1 cellular context compared by ENCODE assay signal in genomic region chr1:35112668-35113067, GRCh38.
TF ChIP-seq lines count a peak whose summit lies in the region.

No MANE protein-coding gene starts in this region.

TF ChIP-seq in WTC11, 78 proteins besides CTCF, POLR2A, EP300 and RAD21 (continued from another document):
- TF ChIP-seq, protein P1, sequence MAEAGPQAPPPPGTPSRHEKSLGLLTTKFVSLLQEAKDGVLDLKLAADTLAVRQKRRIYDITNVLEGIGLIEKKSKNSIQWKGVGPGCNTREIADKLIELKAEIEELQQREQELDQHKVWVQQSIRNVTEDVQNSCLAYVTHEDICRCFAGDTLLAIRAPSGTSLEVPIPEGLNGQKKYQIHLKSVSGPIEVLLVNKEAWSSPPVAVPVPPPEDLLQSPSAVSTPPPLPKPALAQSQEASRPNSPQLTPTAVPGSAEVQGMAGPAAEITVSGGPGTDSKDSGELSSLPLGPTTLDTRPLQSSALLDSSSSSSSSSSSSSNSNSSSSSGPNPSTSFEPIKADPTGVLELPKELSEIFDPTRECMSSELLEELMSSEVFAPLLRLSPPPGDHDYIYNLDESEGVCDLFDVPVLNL (CRISPR knock-in tag; IDR thresholded peaks at IDR 0.05; ENCODE audit: borderline replicate concordance, low read depth): no peak
- TF ChIP-seq USF2 (CRISPR knock-in tag; IDR thresholded peaks at IDR 0.05): no peak
- no peak for TF ChIP-seq ESRRA (CRISPR knock-in tag; IDR thresholded peaks at IDR 0.05; ENCODE audit: borderline replicate concordance)
